Comparison of ENCODE assay signal across 20 cellular contexts in genomic region chr1:30981172-30981571, GRCh38.
DNase-seq lines count a peak whose midpoint lies in the region; ATAC-seq and TF ChIP-seq lines count a peak whose summit lies in the region.
"Had no signal": no experiment of that assay in that cellular context is flagged by ENCODE, and none has a peak within 500 bp of the region (broad histone marks: within the 10 kb centered on the region; RNA-seq: fewer than 3 reads in every experiment).

No MANE protein-coding gene starts in this region.

- H3K9me3 ChIP-seq in SJCRH30 (replicated peaks): no peaks in the 10 kb centered on the region
- H3K9me3 ChIP-seq: A549 had no signal

- no peak overlapping the region for H3K4me3 ChIP-seq in SJCRH30
- no peak overlapping the region for H3K4me3 ChIP-seq in foreskin fibroblast (ENCODE audit: low read depth in 1 of 2, low read length in 2 of 2)
- H3K4me3 ChIP-seq: A549, K562 had no signal

- peaks cover 45% of the 10 kb centered on the region for H3K4me1 ChIP-seq in SJCRH30

- H3K27ac Mint-ChIP-seq in activated T-cell treated with anti-CD3 and anti-CD28 coated beads, Interleukin-2, amount 50 U/mL, for 24 hours: peak overlapping the region; percentile 24
- peak overlapping the region; percentile 57 to 80 (median 74) for H3K27ac Mint-ChIP-seq in nephron
- peak overlapping the region; percentile 23 for H3K27ac Mint-ChIP-seq in stimulated activated effector memory CD8-positive, alpha-beta T cell treated with anti-CD3 and anti-CD28 coated beads, Interleukin-12 subunit alpha, Interleukin-12 subunit beta, amount 100 ng/mL, for 72 hours
- no peak overlapping the region for H3K27ac Mint-ChIP-seq in activated T-helper 1 cell treated with anti-CD3 and anti-CD28 coated beads, Interleukin-12 subunit alpha, Interleukin-12 subunit beta, Interleukin-2, Interleukin-4 antibody, amounts not matched to agents 30 ng/mL and 10 ng/mL and 1 ng/mL, durations not matched to agents 14 hours and 24 hours and 36 hours

- DNase-seq in activated T-cell treated with anti-CD3 and anti-CD28 coated beads, Interleukin-2, amount 50 U/mL, for 24 hours: no peak
- no peak for DNase-seq in activated T-cell treated with anti-CD3 and anti-CD28 coated beads, Interleukin-2, amount 50 U/mL, for 1 hour
- DNase-seq in SJCRH30 (peak; percentile 90 to 94), inferior parietal cortex (ENCODE audit: extremely low spot score) (no peak), foreskin fibroblast (no peak)
- no peak for DNase-seq in stimulated activated effector memory CD8-positive, alpha-beta T cell treated with anti-CD3 and anti-CD28 coated beads, Interleukin-12 subunit alpha, Interleukin-12 subunit beta, amount 100 ng/mL, for 72 hours (ENCODE audit: low spot score in 2 of 2)
- no peak for DNase-seq in activated T-helper 1 cell treated with anti-CD3 and anti-CD28 coated beads, Interleukin-12 subunit alpha, Interleukin-12 subunit beta, Interleukin-2, Interleukin-4 antibody, amounts not matched to agents 30 ng/mL and 10 ng/mL and 1 ng/mL, durations not matched to agents 14 hours and 24 hours and 36 hours (ENCODE audit: low spot score)
- DNase-seq: DND-41, GDM1, NCI-H1436 treated with DMSO at 0.1 percent for 48 hours, NCI-H2081 treated with DMSO at 0.1 percent for 48 hours, NCI-H748 treated with DMSO at 0.1 percent for 48 hours, Right ventricle myocardium superior had no signal

- H3K9me3 Mint-ChIP-seq in activated T-cell treated with anti-CD3 and anti-CD28 coated beads, Interleukin-2, amount 50 U/mL, for 24 hours: no peaks in the 10 kb centered on the region
- no peaks in the 10 kb centered on the region for H3K9me3 Mint-ChIP-seq in nephron
- no peaks in the 10 kb centered on the region for H3K9me3 Mint-ChIP-seq in stimulated activated effector memory CD8-positive, alpha-beta T cell treated with anti-CD3 and anti-CD28 coated beads, Interleukin-12 subunit alpha, Interleukin-12 subunit beta, amount 100 ng/mL, for 72 hours
- H3K9me3 Mint-ChIP-seq in activated T-helper 1 cell treated with anti-CD3 and anti-CD28 coated beads, Interleukin-12 subunit alpha, Interleukin-12 subunit beta, Interleukin-2, Interleukin-4 antibody, amounts not matched to agents 30 ng/mL and 10 ng/mL and 1 ng/mL, durations not matched to agents 14 hours and 24 hours and 36 hours: no peaks in the 10 kb centered on the region
- H3K9me3 Mint-ChIP-seq: CD14-positive monocyte had no signal

- H3K36me3 Mint-ChIP-seq in activated T-cell treated with anti-CD3 and anti-CD28 coated beads, Interleukin-2, amount 50 U/mL, for 24 hours (ENCODE audit: low read depth): peaks cover 97% of the 10 kb centered on the region
- H3K36me3 Mint-ChIP-seq in nephron (ENCODE audit: low read depth): peaks cover 68% of the 10 kb centered on the region
- peaks cover 98% of the 10 kb centered on the region for H3K36me3 Mint-ChIP-seq in stimulated activated effector memory CD8-positive, alpha-beta T cell treated with anti-CD3 and anti-CD28 coated beads, Interleukin-12 subunit alpha, Interleukin-12 subunit beta, amount 100 ng/mL, for 72 hours
- peaks cover 56% of the 10 kb centered on the region for H3K36me3 Mint-ChIP-seq in activated T-helper 1 cell treated with anti-CD3 and anti-CD28 coated beads, Interleukin-12 subunit alpha, Interleukin-12 subunit beta, Interleukin-2, Interleukin-4 antibody, amounts not matched to agents 30 ng/mL and 10 ng/mL and 1 ng/mL, durations not matched to agents 14 hours and 24 hours and 36 hours (ENCODE audit: low read depth)

- ATAC-seq in stimulated activated effector memory CD8-positive, alpha-beta T cell treated with anti-CD3 and anti-CD28 coated beads, Interleukin-12 subunit alpha, Interleukin-12 subunit beta, amount 100 ng/mL, for 72 hours: no peak
- ATAC-seq: A549, HCT116, K562, Panc1, SK-N-SH treated with all-trans-retinoic acid at 6 μM for 48 hours had no signal

- H3K36me3 ChIP-seq in SJCRH30: peaks cover 44% of the 10 kb centered on the region

- peaks cover 64% of the 10 kb centered on the region for H3K4me1 Mint-ChIP-seq in activated T-cell treated with anti-CD3 and anti-CD28 coated beads, Interleukin-2, amount 50 U/mL, for 24 hours (ENCODE audit: low read depth)
- peaks cover 82% of the 10 kb centered on the region for H3K4me1 Mint-ChIP-seq in nephron
- peaks cover 36% of the 10 kb centered on the region for H3K4me1 Mint-ChIP-seq in stimulated activated effector memory CD8-positive, alpha-beta T cell treated with anti-CD3 and anti-CD28 coated beads, Interleukin-12 subunit alpha, Interleukin-12 subunit beta, amount 100 ng/mL, for 72 hours
- peaks cover 66% of the 10 kb centered on the region for H3K4me1 Mint-ChIP-seq in activated T-helper 1 cell treated with anti-CD3 and anti-CD28 coated beads, Interleukin-12 subunit alpha, Interleukin-12 subunit beta, Interleukin-2, Interleukin-4 antibody, amounts not matched to agents 30 ng/mL and 10 ng/mL and 1 ng/mL, durations not matched to agents 14 hours and 24 hours and 36 hours (ENCODE audit: low read depth)

- TF ChIP-seq CTCF in nephron (IDR thresholded peaks at IDR 0.05; ENCODE audit: unreplicated experiment in 3 of 3) (no peak), foreskin fibroblast (IDR thresholded peaks at IDR 0.05; ENCODE audit: low read depth, low read length) (no peak)

- peak overlapping the region; percentile 35 for H3K27ac ChIP-seq in SJCRH30
- H3K27ac ChIP-seq: A549 had no signal

- H3K27me3 ChIP-seq in SJCRH30: no peaks in the 10 kb centered on the region

- intact Hi-C loops in activated T-helper 1 cell treated with anti-CD3 and anti-CD28 coated beads, Interleukin-12 subunit alpha, Interleukin-12 subunit beta, Interleukin-2, Interleukin-4 antibody, amounts not matched to agents 30 ng/mL and 10 ng/mL and 1 ng/mL, durations not matched to agents 14 hours and 24 hours and 36 hours (cut with micrococcal nuclease): no loop called here

- no peaks in the 10 kb centered on the region for H3K27me3 Mint-ChIP-seq in activated T-cell treated with anti-CD3 and anti-CD28 coated beads, Interleukin-2, amount 50 U/mL, for 24 hours
- H3K27me3 Mint-ChIP-seq in nephron (ENCODE audit: low read depth): no peaks in the 10 kb centered on the region
- H3K27me3 Mint-ChIP-seq in activated T-helper 1 cell treated with anti-CD3 and anti-CD28 coated beads, Interleukin-12 subunit alpha, Interleukin-12 subunit beta, Interleukin-2, Interleukin-4 antibody, amounts not matched to agents 30 ng/mL and 10 ng/mL and 1 ng/mL, durations not matched to agents 14 hours and 24 hours and 36 hours (ENCODE audit: insufficient read depth): no peaks in the 10 kb centered on the region

- no peak overlapping the region for H3K4me3 Mint-ChIP-seq in activated T-cell treated with anti-CD3 and anti-CD28 coated beads, Interleukin-2, amount 50 U/mL, for 24 hours
- peak overlapping the region in 1 of 3 experiments; percentile 16 for H3K4me3 Mint-ChIP-seq in nephron
- H3K4me3 Mint-ChIP-seq in stimulated activated effector memory CD8-positive, alpha-beta T cell treated with anti-CD3 and anti-CD28 coated beads, Interleukin-12 subunit alpha, Interleukin-12 subunit beta, amount 100 ng/mL, for 72 hours: no peak overlapping the region
- no peak overlapping the region for H3K4me3 Mint-ChIP-seq in activated T-helper 1 cell treated with anti-CD3 and anti-CD28 coated beads, Interleukin-12 subunit alpha, Interleukin-12 subunit beta, Interleukin-2, Interleukin-4 antibody, amounts not matched to agents 30 ng/mL and 10 ng/mL and 1 ng/mL, durations not matched to agents 14 hours and 24 hours and 36 hours
- H3K4me3 Mint-ChIP-seq: CD14-positive monocyte had no signal

Comparison
In these comparisons a context has a peak if more than half of its experiments do, and no peak if none do; other contexts are left out.
1. DNase-seq: peak in SJCRH30 (2 of 2); none in activated T-cell treated with anti-CD3 and anti-CD28 coated beads, Interleukin-2, amount 50 U/mL, for 24 hours (single experiment), activated T-cell treated with anti-CD3 and anti-CD28 coated beads, Interleukin-2, amount 50 U/mL, for 1 hour (single experiment), stimulated activated effector memory CD8-positive, alpha-beta T cell treated with anti-CD3 and anti-CD28 coated beads, Interleukin-12 subunit alpha, Interleukin-12 subunit beta, amount 100 ng/mL, for 72 hours (0 of 2), inferior parietal cortex (single experiment), activated T-helper 1 cell treated with anti-CD3 and anti-CD28 coated beads, Interleukin-12 subunit alpha, Interleukin-12 subunit beta, Interleukin-2, Interleukin-4 antibody, amounts not matched to agents 30 ng/mL and 10 ng/mL and 1 ng/mL, durations not matched to agents 14 hours and 24 hours and 36 hours (single experiment) and foreskin fibroblast (0 of 2).